In genomic region chr2:216565946-216566345, GRCh38 we compare ENCODE assay signal across 22 cellular contexts.
"Had no signal": no experiment of that assay in that cellular context is flagged by ENCODE, and none has a peak within 500 bp of the region (broad histone marks: within the 10 kb centered on the region; RNA-seq: fewer than 3 reads in every experiment).

No MANE protein-coding gene starts in this region.

- DNase-seq: activated B cell treated with CpG ODN at 0.5 μM for 24 hours; activated CD4-positive, alpha-beta memory T cell treated with anti-CD3 and anti-CD28 coated beads, Interleukin-2, amount 10 ng/mL, durations not matched to agents 7 days and 5 days; activated CD4-positive, alpha-beta T cell treated with anti-CD3 and anti-CD28 coated beads, Interleukin-2, amount 10 ng/mL, durations not matched to agents 7 days and 5 days; activated naive CD4-positive, alpha-beta T cell treated with anti-CD3 and anti-CD28 coated beads, Interleukin-2, amount 50 U/mL, for 16 hours; activated naive CD8-positive, alpha-beta T cell treated with anti-CD3 and anti-CD28 coated beads, Interleukin-2, amount 10 ng/mL, durations not matched to agents 7 days and 5 days; activated T-cell treated with anti-CD3 and anti-CD28 coated beads for 4 hours; activated T-cell treated with anti-CD3 and anti-CD28 coated beads, Interleukin-2, amount 50 U/mL, for 72 hours; adrenal gland; anterior cingulate cortex; NCI-H1092; NCI-H1417; NCI-H1694; NCI-H2029; NCI-H2107; NCI-H226; NCI-H526; NCI-H774; SIG-M5; T-helper 17 cell; T-helper 9 cell had no signal

- H3K36me3 ChIP-seq: adrenal gland had no signal

- H3K4me3 ChIP-seq: adrenal gland had no signal

- ATAC-seq: activated T-cell treated with anti-CD3 and anti-CD28 coated beads, Interleukin-2, amount 50 U/mL, for 72 hours; T-helper 17 cell had no signal

- H3K27me3 ChIP-seq: adrenal gland had no signal

- H3K27ac ChIP-seq: adrenal gland, KMS-11 had no signal

- H3K9ac ChIP-seq: KMS-11 had no signal

- H3K9me3 ChIP-seq: adrenal gland had no signal

- H3K4me2 ChIP-seq: KMS-11 had no signal

- FAIRE-seq: TTC549 had no signal

- H3K4me1 ChIP-seq: adrenal gland had no signal
